ENCODE assay signal across 1 cellular context in the genomic region with DNA sequence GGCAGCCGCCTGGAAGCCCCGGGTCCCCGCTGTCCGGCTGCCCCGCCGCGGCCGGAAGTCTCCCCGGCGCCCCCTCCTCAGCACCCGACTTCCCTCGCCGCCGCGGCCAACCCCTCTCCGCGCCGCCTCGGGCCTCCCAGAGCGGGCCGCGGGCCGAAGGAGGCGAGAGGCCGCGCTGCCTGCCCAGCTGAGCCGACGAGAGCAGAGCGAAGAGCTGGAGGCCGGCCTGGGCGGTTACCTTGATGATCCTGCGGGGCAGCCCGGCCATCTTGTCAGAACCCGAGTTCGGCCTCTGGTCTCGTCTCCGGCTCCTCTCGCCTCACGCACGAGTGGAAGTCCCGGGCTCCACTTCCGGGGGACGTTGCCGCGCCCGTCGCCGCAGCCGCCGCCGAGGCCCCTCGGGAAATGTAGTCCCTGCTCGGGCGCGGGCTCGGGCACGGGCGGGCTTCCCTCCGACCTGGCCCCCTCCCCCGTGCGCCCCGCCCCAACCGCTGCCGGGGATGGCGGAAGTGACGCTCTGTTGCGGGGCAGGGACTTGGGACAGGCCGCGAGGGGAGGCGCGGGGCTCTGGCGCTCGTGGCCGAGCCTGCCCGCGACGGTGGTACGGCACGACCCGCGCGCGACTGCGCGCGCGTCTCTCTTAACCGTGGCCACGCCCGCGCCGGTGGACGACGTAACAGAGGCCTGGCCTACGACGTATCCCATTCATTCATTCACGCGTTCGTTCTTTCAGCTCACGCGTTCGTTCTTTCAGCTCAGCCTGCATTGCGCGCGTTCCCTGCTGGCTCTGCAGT.
TF ChIP-seq lines count a peak whose summit lies in the region.

A gene with protein sequence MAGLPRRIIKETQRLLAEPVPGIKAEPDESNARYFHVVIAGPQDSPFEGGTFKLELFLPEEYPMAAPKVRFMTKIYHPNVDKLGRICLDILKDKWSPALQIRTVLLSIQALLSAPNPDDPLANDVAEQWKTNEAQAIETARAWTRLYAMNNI (minus strand): TSS at position 331 of the 794 bp plus-strand sequence. CDS start 63 bp downstream, at position 268.

TF ChIP-seq in GM12878, 131 proteins besides CTCF, POLR2A, EP300 and RAD21 (continued from another document):
- TF ChIP-seq, protein P1, sequence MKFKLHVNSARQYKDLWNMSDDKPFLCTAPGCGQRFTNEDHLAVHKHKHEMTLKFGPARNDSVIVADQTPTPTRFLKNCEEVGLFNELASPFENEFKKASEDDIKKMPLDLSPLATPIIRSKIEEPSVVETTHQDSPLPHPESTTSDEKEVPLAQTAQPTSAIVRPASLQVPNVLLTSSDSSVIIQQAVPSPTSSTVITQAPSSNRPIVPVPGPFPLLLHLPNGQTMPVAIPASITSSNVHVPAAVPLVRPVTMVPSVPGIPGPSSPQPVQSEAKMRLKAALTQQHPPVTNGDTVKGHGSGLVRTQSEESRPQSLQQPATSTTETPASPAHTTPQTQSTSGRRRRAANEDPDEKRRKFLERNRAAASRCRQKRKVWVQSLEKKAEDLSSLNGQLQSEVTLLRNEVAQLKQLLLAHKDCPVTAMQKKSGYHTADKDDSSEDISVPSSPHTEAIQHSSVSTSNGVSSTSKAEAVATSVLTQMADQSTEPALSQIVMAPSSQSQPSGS (IDR thresholded peaks at IDR 0.05; ENCODE audit: low read length), result no peak
- TF ChIP-seq HDAC2 (IDR thresholded peaks at IDR 0.05) (no peak), SMARCA5 (IDR thresholded peaks at IDR 0.05) (peak; percentile 3; the same call in 1 of the 2 replicates), CREM (IDR thresholded peaks at IDR 0.05; ENCODE audit: low read depth) (peak; percentile 68; the same call in 1 of the 2 replicates), YY1 (IDR thresholded peaks at IDR 0.05; ENCODE audit: low read depth, low read length) (peak; percentile 94), BHLHE40 (IDR thresholded peaks at IDR 0.05; ENCODE audit: borderline replicate concordance in 1 of 2, low read depth in 2 of 2, low read length in 1 of 2) (peak; percentile 88 to 95), MXI1 (IDR thresholded peaks at IDR 0.05; ENCODE audit: low read depth, low read length) (peak; percentile 82), RFX5 (IDR thresholded peaks at IDR 0.05; ENCODE audit: low read depth, low read length) (0 out of 2 replicates have a peak, but pooled peaks have one; percentile 72), SREBF2 (IDR thresholded peaks at IDR 0.05; ENCODE audit: low read length) (no peak), EZH2 (IDR thresholded peaks at IDR 0.05; ENCODE audit: borderline replicate concordance, control insufficient read depth, low read depth, low read length) (no peak), RELA (IDR thresholded peaks at IDR 0.05; ENCODE audit: borderline replicate concordance, partially characterized antibody) (no peak), IRF4 (IDR thresholded peaks at IDR 0.05; ENCODE audit: low read depth, low read length) (no peak), CBX3 (IDR thresholded peaks at IDR 0.05; ENCODE audit: borderline replicate concordance, low read depth) (no peak), EGR1 (IDR thresholded peaks at IDR 0.05; ENCODE audit: borderline replicate concordance in 1 of 2, low read depth in 2 of 2, low read length in 2 of 2) (peak in 1 of 2 experiments; percentile 79; a peak in 1 of 3 replicates), TCF7 (IDR thresholded peaks at IDR 0.05; ENCODE audit: borderline replicate concordance) (no peak), PAX5 (IDR thresholded peaks at IDR 0.05; ENCODE audit: borderline replicate concordance, low read depth, low read length) (0 out of 2 replicates have a peak, but pooled peaks have one; percentile 9), PML (IDR thresholded peaks at IDR 0.05; ENCODE audit: low read length) (peak; percentile 42; the same call in 1 of the 2 replicates)
- TF ChIP-seq, protein P2, sequence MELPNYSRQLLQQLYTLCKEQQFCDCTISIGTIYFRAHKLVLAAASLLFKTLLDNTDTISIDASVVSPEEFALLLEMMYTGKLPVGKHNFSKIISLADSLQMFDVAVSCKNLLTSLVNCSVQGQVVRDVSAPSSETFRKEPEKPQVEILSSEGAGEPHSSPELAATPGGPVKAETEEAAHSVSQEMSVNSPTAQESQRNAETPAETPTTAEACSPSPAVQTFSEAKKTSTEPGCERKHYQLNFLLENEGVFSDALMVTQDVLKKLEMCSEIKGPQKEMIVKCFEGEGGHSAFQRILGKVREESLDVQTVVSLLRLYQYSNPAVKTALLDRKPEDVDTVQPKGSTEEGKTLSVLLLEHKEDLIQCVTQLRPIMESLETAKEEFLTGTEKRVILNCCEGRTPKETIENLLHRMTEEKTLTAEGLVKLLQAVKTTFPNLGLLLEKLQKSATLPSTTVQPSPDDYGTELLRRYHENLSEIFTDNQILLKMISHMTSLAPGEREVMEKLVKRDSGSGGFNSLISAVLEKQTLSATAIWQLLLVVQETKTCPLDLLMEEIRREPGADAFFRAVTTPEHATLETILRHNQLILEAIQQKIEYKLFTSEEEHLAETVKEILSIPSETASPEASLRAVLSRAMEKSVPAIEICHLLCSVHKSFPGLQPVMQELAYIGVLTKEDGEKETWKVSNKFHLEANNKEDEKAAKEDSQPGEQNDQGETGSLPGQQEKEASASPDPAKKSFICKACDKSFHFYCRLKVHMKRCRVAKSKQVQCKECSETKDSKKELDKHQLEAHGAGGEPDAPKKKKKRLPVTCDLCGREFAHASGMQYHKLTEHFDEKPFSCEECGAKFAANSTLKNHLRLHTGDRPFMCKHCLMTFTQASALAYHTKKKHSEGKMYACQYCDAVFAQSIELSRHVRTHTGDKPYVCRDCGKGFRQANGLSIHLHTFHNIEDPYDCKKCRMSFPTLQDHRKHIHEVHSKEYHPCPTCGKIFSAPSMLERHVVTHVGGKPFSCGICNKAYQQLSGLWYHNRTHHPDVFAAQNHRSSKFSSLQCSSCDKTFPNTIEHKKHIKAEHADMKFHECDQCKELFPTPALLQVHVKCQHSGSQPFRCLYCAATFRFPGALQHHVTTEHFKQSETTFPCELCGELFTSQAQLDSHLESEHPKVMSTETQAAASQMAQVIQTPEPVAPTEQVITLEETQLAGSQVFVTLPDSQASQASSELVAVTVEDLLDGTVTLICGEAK (IDR thresholded peaks at IDR 0.05; ENCODE audit: borderline replicate concordance), result peak; percentile 76; the same call in 1 of the 2 replicates
- TF ChIP-seq, protein P3, sequence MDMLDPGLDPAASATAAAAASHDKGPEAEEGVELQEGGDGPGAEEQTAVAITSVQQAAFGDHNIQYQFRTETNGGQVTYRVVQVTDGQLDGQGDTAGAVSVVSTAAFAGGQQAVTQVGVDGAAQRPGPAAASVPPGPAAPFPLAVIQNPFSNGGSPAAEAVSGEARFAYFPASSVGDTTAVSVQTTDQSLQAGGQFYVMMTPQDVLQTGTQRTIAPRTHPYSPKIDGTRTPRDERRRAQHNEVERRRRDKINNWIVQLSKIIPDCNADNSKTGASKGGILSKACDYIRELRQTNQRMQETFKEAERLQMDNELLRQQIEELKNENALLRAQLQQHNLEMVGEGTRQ (IDR thresholded peaks at IDR 0.05; ENCODE audit: borderline replicate concordance, low read depth, low read length), result no peak
- TF ChIP-seq, protein P4, sequence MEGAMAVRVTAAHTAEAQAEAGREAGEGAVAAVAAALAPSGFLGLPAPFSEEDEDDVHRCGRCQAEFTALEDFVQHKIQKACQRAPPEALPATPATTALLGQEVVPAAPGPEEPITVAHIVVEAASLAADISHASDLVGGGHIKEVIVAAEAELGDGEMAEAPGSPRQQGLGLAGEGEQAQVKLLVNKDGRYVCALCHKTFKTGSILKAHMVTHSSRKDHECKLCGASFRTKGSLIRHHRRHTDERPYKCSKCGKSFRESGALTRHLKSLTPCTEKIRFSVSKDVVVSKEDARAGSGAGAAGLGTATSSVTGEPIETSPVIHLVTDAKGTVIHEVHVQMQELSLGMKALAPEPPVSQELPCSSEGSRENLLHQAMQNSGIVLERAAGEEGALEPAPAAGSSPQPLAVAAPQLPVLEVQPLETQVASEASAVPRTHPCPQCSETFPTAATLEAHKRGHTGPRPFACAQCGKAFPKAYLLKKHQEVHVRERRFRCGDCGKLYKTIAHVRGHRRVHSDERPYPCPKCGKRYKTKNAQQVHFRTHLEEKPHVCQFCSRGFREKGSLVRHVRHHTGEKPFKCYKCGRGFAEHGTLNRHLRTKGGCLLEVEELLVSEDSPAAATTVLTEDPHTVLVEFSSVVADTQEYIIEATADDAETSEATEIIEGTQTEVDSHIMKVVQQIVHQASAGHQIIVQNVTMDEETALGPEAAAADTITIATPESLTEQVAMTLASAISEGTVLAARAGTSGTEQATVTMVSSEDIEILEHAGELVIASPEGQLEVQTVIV (IDR thresholded peaks at IDR 0.05; ENCODE audit: borderline replicate concordance, partially characterized antibody), result peak; percentile 51
- TF ChIP-seq, protein P5, sequence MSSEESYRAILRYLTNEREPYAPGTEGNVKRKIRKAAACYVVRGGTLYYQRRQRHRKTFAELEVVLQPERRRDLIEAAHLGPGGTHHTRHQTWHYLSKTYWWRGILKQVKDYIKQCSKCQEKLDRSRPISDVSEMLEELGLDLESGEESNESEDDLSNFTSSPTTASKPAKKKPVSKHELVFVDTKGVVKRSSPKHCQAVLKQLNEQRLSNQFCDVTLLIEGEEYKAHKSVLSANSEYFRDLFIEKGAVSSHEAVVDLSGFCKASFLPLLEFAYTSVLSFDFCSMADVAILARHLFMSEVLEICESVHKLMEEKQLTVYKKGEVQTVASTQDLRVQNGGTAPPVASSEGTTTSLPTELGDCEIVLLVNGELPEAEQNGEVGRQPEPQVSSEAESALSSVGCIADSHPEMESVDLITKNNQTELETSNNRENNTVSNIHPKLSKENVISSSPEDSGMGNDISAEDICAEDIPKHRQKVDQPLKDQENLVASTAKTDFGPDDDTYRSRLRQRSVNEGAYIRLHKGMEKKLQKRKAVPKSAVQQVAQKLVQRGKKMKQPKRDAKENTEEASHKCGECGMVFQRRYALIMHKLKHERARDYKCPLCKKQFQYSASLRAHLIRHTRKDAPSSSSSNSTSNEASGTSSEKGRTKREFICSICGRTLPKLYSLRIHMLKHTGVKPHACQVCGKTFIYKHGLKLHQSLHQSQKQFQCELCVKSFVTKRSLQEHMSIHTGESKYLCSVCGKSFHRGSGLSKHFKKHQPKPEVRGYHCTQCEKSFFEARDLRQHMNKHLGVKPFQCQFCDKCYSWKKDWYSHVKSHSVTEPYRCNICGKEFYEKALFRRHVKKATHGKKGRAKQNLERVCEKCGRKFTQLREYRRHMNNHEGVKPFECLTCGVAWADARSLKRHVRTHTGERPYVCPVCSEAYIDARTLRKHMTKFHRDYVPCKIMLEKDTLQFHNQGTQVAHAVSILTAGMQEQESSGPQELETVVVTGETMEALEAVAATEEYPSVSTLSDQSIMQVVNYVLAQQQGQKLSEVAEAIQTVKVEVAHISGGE (CRISPR knock-in tag; IDR thresholded peaks at IDR 0.05), result 0 out of 2 replicates have a peak, but pooled peaks have one; percentile 7
- TF ChIP-seq, protein P6, sequence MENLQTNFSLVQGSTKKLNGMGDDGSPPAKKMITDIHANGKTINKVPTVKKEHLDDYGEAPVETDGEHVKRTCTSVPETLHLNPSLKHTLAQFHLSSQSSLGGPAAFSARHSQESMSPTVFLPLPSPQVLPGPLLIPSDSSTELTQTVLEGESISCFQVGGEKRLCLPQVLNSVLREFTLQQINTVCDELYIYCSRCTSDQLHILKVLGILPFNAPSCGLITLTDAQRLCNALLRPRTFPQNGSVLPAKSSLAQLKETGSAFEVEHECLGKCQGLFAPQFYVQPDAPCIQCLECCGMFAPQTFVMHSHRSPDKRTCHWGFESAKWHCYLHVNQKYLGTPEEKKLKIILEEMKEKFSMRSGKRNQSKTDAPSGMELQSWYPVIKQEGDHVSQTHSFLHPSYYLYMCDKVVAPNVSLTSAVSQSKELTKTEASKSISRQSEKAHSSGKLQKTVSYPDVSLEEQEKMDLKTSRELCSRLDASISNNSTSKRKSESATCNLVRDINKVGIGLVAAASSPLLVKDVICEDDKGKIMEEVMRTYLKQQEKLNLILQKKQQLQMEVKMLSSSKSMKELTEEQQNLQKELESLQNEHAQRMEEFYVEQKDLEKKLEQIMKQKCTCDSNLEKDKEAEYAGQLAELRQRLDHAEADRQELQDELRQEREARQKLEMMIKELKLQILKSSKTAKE (IDR thresholded peaks at IDR 0.05; ENCODE audit: low read depth, poor library complexity, severe bottlenecking), result no peak
TF ChIP-seq in GM12878: peak in this region for 40.
